ENCODE assay signal across 15 cellular contexts in the genomic region with DNA sequence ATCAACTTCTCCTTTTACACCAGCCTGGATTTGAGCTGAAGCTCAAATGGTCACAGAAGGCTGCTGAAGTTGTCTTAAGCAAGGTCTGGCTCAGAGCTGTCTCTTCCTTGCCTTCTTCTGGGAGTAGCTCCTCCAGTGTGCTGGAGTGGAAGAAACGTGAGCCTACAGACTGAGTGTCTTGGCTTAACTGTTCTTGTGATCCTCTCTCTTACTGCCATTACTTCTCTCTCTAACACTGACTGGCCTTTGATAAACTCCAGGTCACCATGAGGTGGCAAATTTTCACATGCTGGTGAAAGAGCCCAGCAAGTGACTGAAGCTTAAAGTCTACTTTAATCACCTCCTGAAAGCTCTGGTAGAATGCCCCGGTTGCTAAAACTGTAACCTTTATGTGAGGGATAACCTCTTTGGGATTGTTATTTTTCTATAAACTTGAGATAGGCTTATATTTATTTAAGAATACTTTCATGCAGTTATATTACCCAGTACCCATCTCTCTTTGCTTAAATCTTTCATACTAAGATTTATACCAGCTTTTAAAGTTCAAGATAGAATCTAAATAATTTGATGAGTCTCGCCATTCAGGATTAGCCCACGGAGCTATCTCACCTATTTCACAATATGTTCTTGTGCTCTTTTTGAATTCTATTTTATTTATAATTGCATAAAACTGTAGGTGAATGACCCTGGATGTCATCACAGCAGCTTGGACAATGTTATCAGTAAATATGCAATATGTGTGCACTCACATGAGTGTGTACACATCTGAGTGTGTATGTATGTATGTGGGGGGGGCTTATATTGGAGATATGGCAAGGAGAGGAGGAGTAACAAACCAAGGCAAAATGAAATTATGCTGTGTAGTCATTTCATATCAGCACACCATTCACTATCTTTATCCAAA.
DNase-seq lines count a peak whose midpoint lies in the region; TF ChIP-seq lines count a peak whose summit lies in the region.
"Had no signal": no experiment of that assay in that cellular context is flagged by ENCODE, and none has a peak within 500 bp of the region (broad histone marks: within the 10 kb centered on the region; RNA-seq: fewer than 3 reads in every experiment).

No MANE protein-coding gene starts in this region.

- H3K9me3 Mint-ChIP-seq in MCF 10A (ENCODE audit: unreplicated experiment): no peaks in the 10 kb centered on the region
- H3K9me3 Mint-ChIP-seq in endodermal cell: peaks cover 20% of the 10 kb centered on the region

- H3K27ac ChIP-seq in breast epithelium (peak overlapping the region; percentile 4 to 14), endodermal cell (ENCODE audit: low read depth, low read length) (no peak overlapping the region), smooth muscle cell (ENCODE audit: low read depth) (no peak overlapping the region)
- H3K27ac ChIP-seq: brain microvascular endothelial cell, Peyer's patch had no signal

- H3K4me1 Mint-ChIP-seq in MCF 10A (ENCODE audit: insufficient read depth, unreplicated experiment) (peaks cover 9% of the 10 kb centered on the region), endodermal cell (peaks cover 13% of the 10 kb centered on the region)

- H3K27me3 ChIP-seq in breast epithelium (no peaks in the 10 kb centered on the region), endodermal cell (ENCODE audit: control insufficient read depth, insufficient read depth, low read length, poor library complexity, severe bottlenecking) (no peaks in the 10 kb centered on the region), smooth muscle cell (ENCODE audit: low read depth) (no peaks in the 10 kb centered on the region)
- H3K27me3 ChIP-seq: brain microvascular endothelial cell, Peyer's patch had no signal

- no peaks in the 10 kb centered on the region for H3K36me3 ChIP-seq in breast epithelium
- H3K36me3 ChIP-seq in endodermal cell (ENCODE audit: control insufficient read depth, insufficient read depth, low read length): no peaks in the 10 kb centered on the region
- no peaks in the 10 kb centered on the region for H3K36me3 ChIP-seq in smooth muscle cell (ENCODE audit: low read depth)
- H3K36me3 ChIP-seq: brain microvascular endothelial cell, Peyer's patch had no signal

- H3K9ac ChIP-seq in endodermal cell (ENCODE audit: extremely low read depth, low read length, poor library complexity, severe bottlenecking) (no peak overlapping the region), smooth muscle cell (ENCODE audit: low read depth) (no peak overlapping the region)

- peak overlapping the region; percentile 67 for H2AFZ ChIP-seq in smooth muscle cell (ENCODE audit: low read depth)

- no peaks in the 10 kb centered on the region for H4K20me1 ChIP-seq in smooth muscle cell (ENCODE audit: low read depth)

- no peaks in the 10 kb centered on the region for H3K9me3 ChIP-seq in breast epithelium
- peaks cover 11% of the 10 kb centered on the region for H3K9me3 ChIP-seq in endodermal cell (ENCODE audit: control insufficient read depth, low read length)
- H3K9me3 ChIP-seq in smooth muscle cell (replicated peaks; ENCODE audit: low read depth): no peaks in the 10 kb centered on the region
- H3K9me3 ChIP-seq: Peyer's patch had no signal

- WGBS in endodermal cell (ENCODE audit: insufficient coverage in 1 of 2, insufficient read length in 1 of 2), 2 experiments: 85% methylated on average over 4 of the region's 4 CpGs; no CpG with 5 or more reads in 1 of the 2 experiments
- WGBS in smooth muscle cell (ENCODE audit: low lambda C conversion rate): 57% methylated on average over 4 of the region's 4 CpGs

- TF ChIP-seq CTCF in breast epithelium (IDR thresholded peaks at IDR 0.05) (no peak), MCF 10A (IDR thresholded peaks at IDR 0.05; ENCODE audit: unreplicated experiment) (no peak), endodermal cell (conservative IDR thresholded peaks at IDR 0.05) (peak; percentile 14), smooth muscle cell (IDR thresholded peaks at IDR 0.05; ENCODE audit: borderline replicate concordance, insufficient read depth, poor library complexity, severe bottlenecking) (no peak)

- no peaks in the 10 kb centered on the region for H3F3A ChIP-seq in smooth muscle cell (ENCODE audit: low read depth)

- H3K4me3 Mint-ChIP-seq in MCF 10A (ENCODE audit: unreplicated experiment) (no peak overlapping the region), endodermal cell (no peak overlapping the region)
- H3K4me3 Mint-ChIP-seq: activated naive CD4-positive, alpha-beta T cell treated with anti-CD3 and anti-CD28 coated beads, Interleukin-2, amount 10 ng/mL, durations not matched to agents 7 days and 5 days; stimulated activated naive B cell treated with anti-CD40 and anti-IgM and Interleukin-4, amounts not matched to agents 10 μg/mL and 1 μg/mL and 100 μg/mL, for 72 hours; type B pancreatic cell had no signal

- H3K4me1 ChIP-seq in breast epithelium (no peaks in the 10 kb centered on the region), endodermal cell (ENCODE audit: control insufficient read depth, insufficient read depth, low read length) (peaks cover 6% of the 10 kb centered on the region), smooth muscle cell (ENCODE audit: low read depth) (peaks cover 17% of the 10 kb centered on the region)
- H3K4me1 ChIP-seq: Peyer's patch had no signal

- no TSS peak for BruUV-seq in MCF 10A (replicated peaks; lab: Mats Ljungman, UMichigan)

- H3K27ac Mint-ChIP-seq in MCF 10A (ENCODE audit: low read depth, unreplicated experiment) (no peak overlapping the region), endodermal cell (peak overlapping the region; percentile 33)
- H3K27ac Mint-ChIP-seq: activated naive CD4-positive, alpha-beta T cell treated with anti-CD3 and anti-CD28 coated beads, Interleukin-2, amount 10 ng/mL, durations not matched to agents 7 days and 5 days; stimulated activated naive B cell treated with anti-CD40 and anti-IgM and Interleukin-4, amounts not matched to agents 10 μg/mL and 1 μg/mL and 100 μg/mL, for 72 hours; type B pancreatic cell had no signal

- H3K4me3 ChIP-seq in breast epithelium: no peak overlapping the region
- H3K4me3 ChIP-seq in endodermal cell (ENCODE audit: low read length): peak overlapping the region; percentile 16
- H3K4me3 ChIP-seq in smooth muscle cell: no peak overlapping the region
- H3K4me3 ChIP-seq: Peyer's patch had no signal

- intact Hi-C loops in breast epithelium (cut with DNase I; ENCODE audit: low total_unique reads) (no loop called here), MCF 10A (cut with micrococcal nuclease) (no loop called here)

- H3K4me2 ChIP-seq in smooth muscle cell: no peak overlapping the region

- no peak for DNase-seq in breast epithelium (ENCODE audit: low spot score in 2 of 2)
- no peak for DNase-seq in MCF 10A (ENCODE audit: unreplicated experiment)
- DNase-seq in endodermal cell: peak; percentile 55
- DNase-seq in islet precursor cell: peak; percentile 59
- DNase-seq in smooth muscle cell (lab: John Stamatoyannopoulos, UW; ENCODE audit: unreplicated experiment): no peak
- no peak for DNase-seq in NCI-H510A treated with DMSO at 0.1 percent for 48 hours (lab: John Stamatoyannopoulos, UW)
- no peak for DNase-seq in NCI-H1930 (lab: John Stamatoyannopoulos, UW)
- no peak for DNase-seq in cerebellum (ENCODE audit: low spot score)
- DNase-seq: activated CD8-positive, alpha-beta memory T cell treated with anti-CD3 and anti-CD28 coated beads, Interleukin-2, amount 50 U/mL, for 4 hours; activated naive CD4-positive, alpha-beta T cell treated with anti-CD3 and anti-CD28 coated beads, Interleukin-2, amount 10 ng/mL, durations not matched to agents 7 days and 5 days; NCI-H1694; Peyer's patch; stimulated activated naive B cell treated with anti-CD40 and anti-IgM and Interleukin-4, amounts not matched to agents 10 μg/mL and 1 μg/mL and 100 μg/mL, for 72 hours had no signal

- CTCF ChIA-PET in MCF 10A (lab: Yijun Ruan, JAX): interaction anchor here (1.2 to 1.7 kb wide), 5 partner anchors 257 to 677 kb away, joined by 3 to 4 read pairs (median 3); no protein-coding TSS in a partner anchor

- H3K79me2 ChIP-seq in smooth muscle cell (ENCODE audit: low read depth): no peaks in the 10 kb centered on the region

- H3K36me3 Mint-ChIP-seq in MCF 10A (ENCODE audit: insufficient read depth, unreplicated experiment) (no peaks in the 10 kb centered on the region), endodermal cell (ENCODE audit: low read depth) (peaks cover 11% of the 10 kb centered on the region)
- H3K36me3 Mint-ChIP-seq: activated naive CD4-positive, alpha-beta T cell treated with anti-CD3 and anti-CD28 coated beads, Interleukin-2, amount 10 ng/mL, durations not matched to agents 7 days and 5 days; stimulated activated naive B cell treated with anti-CD40 and anti-IgM and Interleukin-4, amounts not matched to agents 10 μg/mL and 1 μg/mL and 100 μg/mL, for 72 hours had no signal

- POLR2A ChIA-PET in MCF 10A (lab: Yijun Ruan, JAX): no interaction called here

- no peak for TF ChIP-seq POLR2A in breast epithelium (IDR thresholded peaks at IDR 0.05)

- no peaks in the 10 kb centered on the region for H3K27me3 Mint-ChIP-seq in MCF 10A (ENCODE audit: insufficient read depth, unreplicated experiment)
- H3K27me3 Mint-ChIP-seq in endodermal cell (ENCODE audit: insufficient read depth): no peaks in the 10 kb centered on the region
- H3K27me3 Mint-ChIP-seq: activated naive CD4-positive, alpha-beta T cell treated with anti-CD3 and anti-CD28 coated beads, Interleukin-2, amount 10 ng/mL, durations not matched to agents 7 days and 5 days; stimulated activated naive B cell treated with anti-CD40 and anti-IgM and Interleukin-4, amounts not matched to agents 10 μg/mL and 1 μg/mL and 100 μg/mL, for 72 hours; type B pancreatic cell had no signal

Comparison
In these comparisons a context has a peak if more than half of its experiments do, and no peak if none do; other contexts are left out.
1. DNase-seq: peak in endodermal cell (single experiment) and islet precursor cell (single experiment); none in breast epithelium (0 of 2), MCF 10A (single experiment), smooth muscle cell (single experiment), NCI-H510A treated with DMSO at 0.1 percent for 48 hours (single experiment), NCI-H1930 (0 of 2) and cerebellum (single experiment).
2. H3K27ac ChIP-seq: peak in breast epithelium (2 of 2); none in endodermal cell (single experiment) and smooth muscle cell (single experiment).